In genomic region chr13:84200971-84201370, GRCh38 we compare ENCODE assay signal across 8 cellular contexts.
"Had no signal": no experiment of that assay in that cellular context is flagged by ENCODE, and none has a peak within 500 bp of the region (broad histone marks: within the 10 kb centered on the region; RNA-seq: fewer than 3 reads in every experiment).

No MANE protein-coding gene starts in this region.

- H3K9me3 Mint-ChIP-seq: H9 had no signal

- DNase-seq: GM23248, H9, HCEC 1CT, KBM-7 had no signal

- FAIRE-seq: H1, H54, HTR-8/SVneo had no signal

- H3K4me3 ChIP-seq: GM23248 had no signal

- H3K36me3 Mint-ChIP-seq: IgD-negative memory B cell had no signal

- H3K4me1 Mint-ChIP-seq: H9 had no signal

- H3K27ac Mint-ChIP-seq: H9, IgD-negative memory B cell had no signal

- H3K9ac ChIP-seq: GM23248 had no signal

- H3K27ac ChIP-seq: GM23248 had no signal

- H3K27me3 Mint-ChIP-seq: IgD-negative memory B cell had no signal

- H2AFZ ChIP-seq: GM23248 had no signal

- H3K4me3 Mint-ChIP-seq: H9, IgD-negative memory B cell had no signal
